ENCODE assay signal across 3 cellular contexts in genomic region chrX:2854918-2855317, GRCh38. TPM values are rescaled to one million over a fixed set of nuclear protein-coding genes. Genes with fewer than 3 reads are reported as not detected.
"Had no signal": no experiment of that assay in that cellular context is flagged by ENCODE, and none has a peak within 500 bp of the region (broad histone marks: within the 10 kb centered on the region; RNA-seq: fewer than 3 reads in every experiment).

No MANE protein-coding gene starts in this region.

- ATAC-seq: GM12878 had no signal

- H3K4me3 ChIP-seq: GM12878 had no signal

- DNase-seq: GDM1, GF-D8 had no signal

RNA-seq across cellular contexts. Expression of gene GYG2, which starts 26.2 kb away (rescaled TPM):
- total RNA-seq: GM12878 had no signal
